Comparison of ENCODE assay signal across 1 cellular context in the genomic region with DNA sequence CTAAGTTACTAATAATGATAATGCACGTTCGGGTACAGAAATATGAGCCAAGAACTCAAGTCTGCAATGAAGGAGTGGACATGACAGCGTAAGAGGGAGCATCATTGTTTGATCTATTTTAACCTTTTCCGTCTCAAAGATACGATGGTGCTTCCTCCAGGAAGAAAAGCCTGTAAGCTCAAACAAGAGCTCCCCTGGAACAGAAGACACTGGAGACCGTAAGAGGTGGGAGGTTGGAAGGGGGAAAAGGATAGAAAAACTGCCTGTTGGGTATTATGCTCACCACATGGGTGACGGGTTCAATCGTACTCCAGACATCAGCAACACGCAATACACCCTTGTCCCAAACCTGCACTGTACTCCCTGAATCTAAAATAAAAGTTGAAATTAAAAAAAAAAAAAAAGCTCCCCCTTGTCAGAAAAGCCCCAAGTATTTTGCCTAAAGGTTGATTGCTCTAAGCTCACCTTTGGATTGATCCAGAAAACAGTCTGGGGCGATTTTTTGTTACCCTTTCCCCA.
TF ChIP-seq lines count a peak whose summit lies in the region.

No MANE protein-coding gene starts in this region.

TF ChIP-seq in K562, 482 proteins besides CTCF, POLR2A, EP300 and RAD21 (continued from another document):
- TF ChIP-seq ZNF407 (IDR thresholded peaks at IDR 0.05; ENCODE audit: low read depth) (no peak), TAF9B (IDR thresholded peaks at IDR 0.05; ENCODE audit: partially characterized antibody) (peak; percentile 47), HDAC2 (IDR thresholded peaks at IDR 0.05) (0 out of 2 replicates have a peak, but pooled peaks have one; percentile 24), TRIM24 (IDR thresholded peaks at IDR 0.05) (no peak), ZFP30 (CRISPR knock-in tag; IDR thresholded peaks at IDR 0.05; ENCODE audit: borderline replicate concordance) (no peak), NONO (IDR thresholded peaks at IDR 0.05; ENCODE audit: low read depth in 2 of 2, low read length in 1 of 2) (no peak), SNIP1 (IDR thresholded peaks at IDR 0.05; ENCODE audit: low read depth) (no peak), ZNF311 (CRISPR knock-in tag; IDR thresholded peaks at IDR 0.05) (no peak), ZNF12 (CRISPR knock-in tag; IDR thresholded peaks at IDR 0.05) (no peak), SOX6 (IDR thresholded peaks at IDR 0.05) (no peak), CHD7 (IDR thresholded peaks at IDR 0.05; ENCODE audit: low read depth, low read length) (no peak)
- TF ChIP-seq, protein P1, sequence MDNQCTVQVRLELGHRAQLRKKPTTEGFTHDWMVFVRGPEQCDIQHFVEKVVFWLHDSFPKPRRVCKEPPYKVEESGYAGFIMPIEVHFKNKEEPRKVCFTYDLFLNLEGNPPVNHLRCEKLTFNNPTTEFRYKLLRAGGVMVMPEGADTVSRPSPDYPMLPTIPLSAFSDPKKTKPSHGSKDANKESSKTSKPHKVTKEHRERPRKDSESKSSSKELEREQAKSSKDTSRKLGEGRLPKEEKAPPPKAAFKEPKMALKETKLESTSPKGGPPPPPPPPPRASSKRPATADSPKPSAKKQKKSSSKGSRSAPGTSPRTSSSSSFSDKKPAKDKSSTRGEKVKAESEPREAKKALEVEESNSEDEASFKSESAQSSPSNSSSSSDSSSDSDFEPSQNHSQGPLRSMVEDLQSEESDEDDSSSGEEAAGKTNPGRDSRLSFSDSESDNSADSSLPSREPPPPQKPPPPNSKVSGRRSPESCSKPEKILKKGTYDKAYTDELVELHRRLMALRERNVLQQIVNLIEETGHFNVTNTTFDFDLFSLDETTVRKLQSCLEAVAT (IDR thresholded peaks at IDR 0.05) = peak in 1 of 2 experiments; percentile 49; a peak in 1 of 4 replicates
TF ChIP-seq in K562: peak in this region for 49.
